Comparison of ENCODE assay signal across 37 cellular contexts in genomic region chr4:183266386-183266785, GRCh38. TPM values are rescaled to one million over a fixed set of nuclear protein-coding genes. Genes with fewer than 3 reads are reported as not detected.
"Had no signal": no experiment of that assay in that cellular context is flagged by ENCODE, and none has a peak within 500 bp of the region (broad histone marks: within the 10 kb centered on the region; RNA-seq: fewer than 3 reads in every experiment).

No MANE protein-coding gene starts in this region.

- DNase-seq: effector CD8-positive, alpha-beta T cell; endodermal cell; foreskin keratinocyte; heart left ventricle; hippocampal formation; immature natural killer cell; left cardiac atrium; left lung; mesendoderm; midbrain; naive thymus-derived CD4-positive, alpha-beta T cell; stimulated activated CD4-positive, alpha-beta T cell treated with anti-CD3 and anti-CD28 coated beads, Interleukin-2, amount 100 ng/mL, for 24 hours; stimulated activated CD4-positive, alpha-beta T cell treated with anti-CD3 and anti-CD28 coated beads, Interleukin-4, amount 100 ng/mL, for 24 hours; stimulated activated naive CD4-positive, alpha-beta T cell treated with Interleukin-2 at 50 U/mL for 16 hours; stomach; thyroid gland; trophoblast cell had no signal

- H3K9me3 ChIP-seq: gastroesophageal sphincter, heart left ventricle, left lung, prostate gland, right atrium auricular region, stomach, thyroid gland, vagina had no signal

- H3K4me2 ChIP-seq: neural progenitor cell had no signal

- H3K4me3 ChIP-seq: gastroesophageal sphincter, heart left ventricle, left lung, neural progenitor cell, prostate gland, right atrium auricular region, stomach, thyroid gland, vagina had no signal

- H3K27me3 ChIP-seq: foreskin keratinocyte, gastroesophageal sphincter, heart left ventricle, left lung, neural progenitor cell, right atrium auricular region, stomach, thyroid gland, vagina had no signal

- H3K27ac ChIP-seq: epithelial cell of prostate, foreskin keratinocyte, gastroesophageal sphincter, heart left ventricle, left lung, neural progenitor cell, prostate gland, right atrium auricular region, stomach, thyroid gland, vagina had no signal

- H3K36me3 ChIP-seq: prostate gland had no signal

- H3K4me1 ChIP-seq: foreskin keratinocyte, neural progenitor cell had no signal

- H2AFZ ChIP-seq: neural progenitor cell had no signal

- H3K9me3 Mint-ChIP-seq: dendritic cell treated with granulocyte-macrophage colony-stimulating factor and Interleukin-4, amounts not matched to agents 40 ng/mL and 50 ng/mL, for 4 days; endodermal cell; immature natural killer cell; naive thymus-derived CD4-positive, alpha-beta T cell; nephron; neural progenitor cell; stimulated activated effector memory CD8-positive, alpha-beta T cell treated with anti-CD3 and anti-CD28 coated beads, Interleukin-12 subunit alpha, Interleukin-12 subunit beta, amount 100 ng/mL, for 72 hours had no signal

- H3K36me3 Mint-ChIP-seq: stimulated activated effector memory CD8-positive, alpha-beta T cell treated with anti-CD3 and anti-CD28 coated beads, Interleukin-12 subunit alpha, Interleukin-12 subunit beta, amount 100 ng/mL, for 72 hours had no signal

- H3K27me3 Mint-ChIP-seq: dendritic cell treated with granulocyte-macrophage colony-stimulating factor and Interleukin-4, amounts not matched to agents 40 ng/mL and 50 ng/mL, for 4 days had no signal

- H3K27ac Mint-ChIP-seq: dendritic cell treated with granulocyte-macrophage colony-stimulating factor and Interleukin-4, amounts not matched to agents 40 ng/mL and 50 ng/mL, for 4 days; endodermal cell; immature natural killer cell; naive thymus-derived CD4-positive, alpha-beta T cell; nephron; neural progenitor cell; stimulated activated effector memory CD8-positive, alpha-beta T cell treated with anti-CD3 and anti-CD28 coated beads, Interleukin-12 subunit alpha, Interleukin-12 subunit beta, amount 100 ng/mL, for 72 hours had no signal

- H3K9ac ChIP-seq: neural progenitor cell had no signal

- ATAC-seq: esophagus mucosa; foreskin keratinocyte; gastroesophageal sphincter; heart left ventricle; left cardiac atrium; left lung; naive thymus-derived CD4-positive, alpha-beta T cell; sciatic nerve; stimulated activated effector memory CD8-positive, alpha-beta T cell treated with anti-CD3 and anti-CD28 coated beads, Interleukin-12 subunit alpha, Interleukin-12 subunit beta, amount 100 ng/mL, for 72 hours had no signal

- H3K4me3 Mint-ChIP-seq: dendritic cell treated with granulocyte-macrophage colony-stimulating factor and Interleukin-4, amounts not matched to agents 40 ng/mL and 50 ng/mL, for 4 days; endodermal cell; immature natural killer cell; naive thymus-derived CD4-positive, alpha-beta T cell; nephron; neural progenitor cell; stimulated activated effector memory CD8-positive, alpha-beta T cell treated with anti-CD3 and anti-CD28 coated beads, Interleukin-12 subunit alpha, Interleukin-12 subunit beta, amount 100 ng/mL, for 72 hours had no signal

- FAIRE-seq: colon, keratinocyte had no signal

RNA-seq across cellular contexts. Expression of gene CLDN22, which starts 53.7 kb away (rescaled TPM):
- total RNA-seq: foreskin keratinocyte; heart left ventricle; left cardiac atrium; left lung; lower leg skin; lung microvascular endothelial cell; mucosa of gallbladder; naive thymus-derived CD4-positive, alpha-beta T cell; osteocyte; prostate gland; right atrium auricular region; sciatic nerve; stomach; subcutaneous adipose tissue; temporal lobe; thyroid gland; ureter; vagina had no signal
- polyA plus RNA-seq: foreskin keratinocyte; heart left ventricle; naive thymus-derived CD4-positive, alpha-beta T cell had no signal

RNA-seq across cellular contexts. Expression of gene CLDN24, which starts 55.8 kb away (rescaled TPM):
- total RNA-seq: endodermal cell; foreskin keratinocyte; gastroesophageal sphincter; heart left ventricle; left cardiac atrium; left lung; lower leg skin; lung microvascular endothelial cell; mucosa of gallbladder; naive thymus-derived CD4-positive, alpha-beta T cell; osteocyte; prostate gland; right atrium auricular region; sciatic nerve; stomach; temporal lobe; thyroid gland; ureter; vagina had no signal
- polyA plus RNA-seq: foreskin keratinocyte; heart left ventricle; immature natural killer cell; keratinocyte; naive thymus-derived CD4-positive, alpha-beta T cell had no signal
